9 cellular contexts compared by ENCODE assay signal in genomic region chr1:111223126-111223443, GRCh38. TPM values are rescaled to one million over a fixed set of nuclear protein-coding genes. Genes with fewer than 3 reads are reported as not detected.
A peak's percentile ranks its signal among the peaks of the same experiment; 100 is the strongest.
DNase-seq lines count a peak whose midpoint lies in the region; ATAC-seq, FAIRE-seq and TF ChIP-seq lines count a peak whose summit lies in the region.
"Had no signal": no experiment of that assay in that cellular context is flagged by ENCODE, and none has a peak within 500 bp of the region (broad histone marks: within the 10 kb centered on the region; RNA-seq: fewer than 3 reads in every experiment).

No MANE protein-coding gene starts in this region.

- no peak for TF ChIP-seq POLR2A in GM12878 (IDR thresholded peaks at IDR 0.05; ENCODE audit: low read depth, low read length)

- TF ChIP-seq CTCF in Caco-2 (IDR thresholded peaks at IDR 0.05; ENCODE audit: insufficient read depth in 1 of 2, low read depth in 1 of 2, low read length in 1 of 2, severe bottlenecking in 1 of 2, unreplicated experiment in 1 of 2) (no peak), LNCAP (IDR thresholded peaks at IDR 0.05) (peak; percentile 36), GM12878 (IDR thresholded peaks at IDR 0.05 in 2 of 3, conservative IDR thresholded peaks at IDR 0.05 in 1 of 3; ENCODE audit: control insufficient read depth in 2 of 3, extremely low read depth in 1 of 3, insufficient read depth in 1 of 3, low read depth in 3 of 3, low read length in 3 of 3) (no peak), neural crest cell (conservative IDR thresholded peaks at IDR 0.05) (peak; percentile 10)

- FAIRE-seq in GM12878 (lab: Jason Lieb, UNC), result no peak
- FAIRE-seq: kidney had no signal

- TF ChIP-seq RAD21 in GM12878 (IDR thresholded peaks at IDR 0.05; ENCODE audit: insufficient read depth, low read depth, low read length), result no peak

- DNase-seq in Caco-2 (no peak), GM12878 (ENCODE audit: low read depth, low spot score) (no peak), neural crest cell (ENCODE audit: low read depth, low spot score) (no peak), NCI-H524 treated with DMSO at 0.1 percent for 48 hours (lab: John Stamatoyannopoulos, UW) (no peak)

- H3K9ac ChIP-seq in GM12878 (ENCODE audit: control insufficient read depth, insufficient read depth, low read length), result peak overlapping the region; percentile 97

- H3K27ac ChIP-seq in GM12878 (ENCODE audit: control insufficient read depth, insufficient read depth), result peak overlapping the region; percentile 100
- H3K27ac ChIP-seq: gastrocnemius medialis had no signal

- ATAC-seq in GM12878 (no peak), HG03045 (IDR thresholded peaks at IDR 0.05; ENCODE audit: unreplicated experiment) (no peak), GM21717 (IDR thresholded peaks at IDR 0.05; ENCODE audit: unreplicated experiment) (no peak)

- H3K9me3 Mint-ChIP-seq in Caco-2 (ENCODE audit: unreplicated experiment) (no peaks in the 10 kb centered on the region), neural crest cell (peaks cover 2% of the 10 kb centered on the region)

- no peak overlapping the region for H3K4me3 ChIP-seq in Caco-2 (ENCODE audit: low read depth, low read length)
- H3K4me3 ChIP-seq in GM12878, result no peak overlapping the region; the same call in 1 of the 2 replicates
- H3K4me3 ChIP-seq: gastrocnemius medialis had no signal

- intact Hi-C loops in Caco-2 (cut with micrococcal nuclease; ENCODE audit: unreplicated experiment) (loop anchor here (1.0 to 5.0 kb wide), 3 partner anchors 111 to 177 kb away; no protein-coding TSS in a partner anchor), GM12878 (cut with micrococcal nuclease; ENCODE audit: unreplicated experiment) (loop anchor here (1.0 to 10.0 kb wide), 10 partner anchors 36 to 588 kb away; partner anchors contain the start of genes C1orf162 and LRIF1)

- in situ Hi-C loops in GM12878 (cut with MboI), result loop anchor here (5.0 to 10.0 kb wide), 3 partner anchors 109 to 542 kb away; no protein-coding TSS in a partner anchor

- POLR2A ChIA-PET in Caco-2 (lab: Charles Lee), result no interaction called here
- POLR2A ChIA-PET in GM12878 (lab: Charles Lee), result interaction anchor here (0.5 to 1.8 kb wide), 8 partner anchors 9 to 908 kb away, joined by 3 to 8 read pairs (median 4); partner anchors contain the start of gene CD53

- WGBS in GM12878 (ENCODE audit: insufficient coverage, insufficient replicate concordance, low lambda C conversion rate, missing lambda C conversion rate), result 0% methylated on average over 1 of the region's 1 CpG

- H2AFZ ChIP-seq in GM12878 (ENCODE audit: control insufficient read depth, low read depth, low read length), result peak overlapping the region; percentile 53

- no peaks in the 10 kb centered on the region for H3K27me3 ChIP-seq in Caco-2 (replicated peaks; ENCODE audit: control insufficient read depth, insufficient read depth, low read length)
- H3K27me3 ChIP-seq in GM12878 (replicated peaks in 1 of 2; ENCODE audit: control insufficient read depth in 2 of 2, insufficient read depth in 2 of 2, low read length in 1 of 2), result no peaks in the 10 kb centered on the region
- H3K27me3 ChIP-seq: gastrocnemius medialis had no signal

- H3K27me3 Mint-ChIP-seq in Caco-2 (ENCODE audit: insufficient read depth, unreplicated experiment), result no peaks in the 10 kb centered on the region
- no peaks in the 10 kb centered on the region for H3K27me3 Mint-ChIP-seq in neural crest cell (ENCODE audit: low read depth)

- H3K4me1 Mint-ChIP-seq in Caco-2 (ENCODE audit: low read depth, unreplicated experiment) (peaks cover 18% of the 10 kb centered on the region), neural crest cell (peaks cover 34% of the 10 kb centered on the region)

- H3K4me3 Mint-ChIP-seq in Caco-2 (ENCODE audit: unreplicated experiment) (no peak overlapping the region), neural crest cell (no peak overlapping the region)

- RAD21 ChIA-PET in GM12878 (lab: Charles Lee; ENCODE audit: unreplicated experiment), result interaction anchor here (0.7 to 4.1 kb wide), 35 partner anchors 9 to 546 kb away, joined by 3 to 37 read pairs (median 5); partner anchors contain the start of genes CD53, CEPT1, DDX20 and DENND2D

- peaks cover 13% of the 10 kb centered on the region for H3K4me1 ChIP-seq in Caco-2
- peaks cover 86% of the 10 kb centered on the region for H3K4me1 ChIP-seq in GM12878 (ENCODE audit: control insufficient read depth, insufficient read depth, low read length)
- H3K4me1 ChIP-seq: gastrocnemius medialis had no signal

- TF ChIP-seq EP300 in GM12878 (IDR thresholded peaks at IDR 0.05; ENCODE audit: borderline replicate concordance in 1 of 2, control insufficient read depth in 1 of 2, low read depth in 2 of 2, low read length in 2 of 2), result no peak

- no peaks in the 10 kb centered on the region for H3K9me3 ChIP-seq in Caco-2
- no peaks in the 10 kb centered on the region for H3K9me3 ChIP-seq in GM12878 (replicated peaks; ENCODE audit: control insufficient read depth, insufficient read depth, low read length)
- H3K9me3 ChIP-seq: gastrocnemius medialis had no signal

- H3K36me3 Mint-ChIP-seq in Caco-2 (ENCODE audit: insufficient read depth, unreplicated experiment), result peaks cover 9% of the 10 kb centered on the region
- no peaks in the 10 kb centered on the region for H3K36me3 Mint-ChIP-seq in neural crest cell (ENCODE audit: low read depth)

- H3K27ac Mint-ChIP-seq in Caco-2 (ENCODE audit: unreplicated experiment) (peak overlapping the region; percentile 21), neural crest cell (ENCODE audit: unreplicated experiment) (no peak overlapping the region)

- H3K79me2 ChIP-seq in GM12878 (ENCODE audit: control insufficient read depth, insufficient read depth, low read length), result peaks cover 13% of the 10 kb centered on the region

- SMC1A ChIA-PET in GM12878 (lab: Charles Lee; ENCODE audit: uncharacterized antibody, unreplicated experiment), result interaction anchor here (0.6 to 12.4 kb wide), 37 partner anchors 8 to 457 kb away, joined by 3 to 164 read pairs (median 4); partner anchors contain the start of genes CEPT1, DENND2D and DRAM2

- H3K36me3 ChIP-seq in Caco-2 (ENCODE audit: control insufficient read depth, insufficient read depth, low read length) (no peaks in the 10 kb centered on the region), GM12878 (ENCODE audit: control insufficient read depth in 2 of 2, insufficient read depth in 2 of 2, low read length in 1 of 2) (no peaks in the 10 kb centered on the region)
- H3K36me3 ChIP-seq: gastrocnemius medialis had no signal

- no peaks in the 10 kb centered on the region for H4K20me1 ChIP-seq in GM12878 (ENCODE audit: control insufficient read depth, insufficient read depth)

- peak overlapping the region; percentile 93 for H3K4me2 ChIP-seq in GM12878 (ENCODE audit: control insufficient read depth, insufficient read depth)

- CTCF ChIA-PET in Caco-2 (lab: Charles Lee), result interaction anchor here (0.9 to 1.3 kb wide), 3 partner anchors 110 to 179 kb away, joined by 3 to 13 read pairs (median 7); no protein-coding TSS in a partner anchor
- CTCF ChIA-PET in GM12878 (lab: Yijun Ruan, JAX), result interaction anchor here (0.6 to 7.4 kb wide), 41 partner anchors 9 to 546 kb away, joined by 3 to 117 read pairs (median 5); partner anchors contain the start of genes CEPT1, DRAM2 and INKA2

- no TSS peak for BruUV-seq in Caco-2 (replicated peaks; lab: Mats Ljungman, UMichigan)
- no TSS peak for BruUV-seq in GM12878 (replicated peaks; lab: Mats Ljungman, UMichigan)

TF ChIP-seq in GM12878, 131 proteins besides CTCF, POLR2A, EP300 and RAD21 (continues in another document):
- TF ChIP-seq YBX1 (IDR thresholded peaks at IDR 0.05) (no peak), GABPA (IDR thresholded peaks at IDR 0.05; ENCODE audit: low read depth) (no peak), KLF5 (IDR thresholded peaks at IDR 0.05; ENCODE audit: partially characterized antibody) (no peak), POLR2AphosphoS2 (IDR thresholded peaks at IDR 0.05; ENCODE audit: low read depth, low read length) (no peak), TBL1XR1 (IDR thresholded peaks at IDR 0.05; ENCODE audit: low read depth, low read length) (no peak)

RNA-seq across cellular contexts. Expression of gene CHI3L2, which starts 4.4 kb away (rescaled TPM):
- total RNA-seq in Caco-2 (2022) (not detected in 2 replicates), GM12878 (2014; rRNA removed) (92.1 and 115 TPM in 2 replicates), GM12878 (2014; rRNA removed; fragmentation: Illumina TruSeq; extraction: Trizol) (88.8 and 105 TPM in 2 replicates), GM12878 (2021) (72.1 and 95.0 TPM in 2 replicates), neural crest cell (not detected in 2 replicates)
- 87.3 and 102 TPM in 2 replicates for total RNA-seq in GM12878 (2013; cell fraction: nucleolus; rRNA removed)
- 120 TPM for polyA plus RNA-seq in GM12878 (2011; ENCODE audit: low read depth)
- polyA plus RNA-seq in GM12878 (2011; rRNA removed) (508 and 715 TPM in 2 replicates), GM12878 (2014; fragmentation: Illumina TruSeq; extraction: Trizol) (124 and 170 TPM in 2 replicates), GM12878 (2014; fragmentation: Nextera tagmentation; extraction: Ambion mirVana) (100 to 1,000 TPM; 151 to 216 TPM), GM12878 (2014; rRNA removed) (73.5 and 105 TPM in 2 replicates), GM12878 (2016; fragmentation: Nextera tagmentation; extraction: Ambion mirVana) (10 to 100 TPM; 37.1 to 39.3 TPM)
- 197 and 261 TPM in 2 replicates for polyA plus RNA-seq in GM12878 (2011; cell fraction: cytosol; rRNA removed)
- polyA plus RNA-seq in GM12878 (2011; cell fraction: nucleus; rRNA removed), result 117 and 171 TPM in 2 replicates
- polyA plus RNA-seq in GM12878 (2012), result 69.1 and 111 TPM in 2 replicates
- polyA minus RNA-seq in GM12878 (2011; rRNA and poly(A)+ RNA removed), result 176 and 187 TPM in 2 replicates
- 36.6 and 47.4 TPM in 2 replicates for polyA minus RNA-seq in GM12878 (2011; cell fraction: cytosol; rRNA and poly(A)+ RNA removed)
- 123 and 150 TPM in 2 replicates for polyA minus RNA-seq in GM12878 (2011; cell fraction: nucleus; rRNA and poly(A)+ RNA removed)

RNA-seq across cellular contexts. Expression of gene DENND2D, which starts 22.6 kb away (rescaled TPM):
- total RNA-seq in Caco-2 (2022), result 20.4 and 23.2 TPM in 2 replicates
- total RNA-seq in GM12878 (2013; cell fraction: nucleolus; rRNA removed), result 483 and 497 TPM in 2 replicates
- total RNA-seq in GM12878 (2014; rRNA removed), result 164 and 170 TPM in 2 replicates
- total RNA-seq in GM12878 (2014; rRNA removed; fragmentation: Illumina TruSeq; extraction: Trizol), result 187 and 196 TPM in 2 replicates
- total RNA-seq in GM12878 (2021), result 164 and 166 TPM in 2 replicates
- 73.7 TPM for polyA plus RNA-seq in GM12878 (2011; ENCODE audit: low read depth)
- polyA plus RNA-seq in GM12878 (2011; rRNA removed), result 299 and 375 TPM in 2 replicates
- 278 and 313 TPM in 2 replicates for polyA plus RNA-seq in GM12878 (2011; cell fraction: cytosol; rRNA removed)
- polyA plus RNA-seq in GM12878 (2011; cell fraction: nucleus; rRNA removed), result 458 and 613 TPM in 2 replicates
- 75.3 and 147 TPM in 2 replicates for polyA plus RNA-seq in GM12878 (2012)
- polyA plus RNA-seq in GM12878 (2014; fragmentation: Illumina TruSeq; extraction: Trizol), result 193 and 221 TPM in 2 replicates
- polyA plus RNA-seq in GM12878 (2014; fragmentation: Nextera tagmentation; extraction: Ambion mirVana), result 100 to 1,000 TPM; 149 to 200 TPM
- 149 and 157 TPM in 2 replicates for polyA plus RNA-seq in GM12878 (2014; rRNA removed)
- 100 to 1,000 TPM; 162 to 179 TPM for polyA plus RNA-seq in GM12878 (2016; fragmentation: Nextera tagmentation; extraction: Ambion mirVana)
- 404 and 526 TPM in 2 replicates for polyA minus RNA-seq in GM12878 (2011; rRNA and poly(A)+ RNA removed)
- 128 and 168 TPM in 2 replicates for polyA minus RNA-seq in GM12878 (2011; cell fraction: cytosol; rRNA and poly(A)+ RNA removed)
- polyA minus RNA-seq in GM12878 (2011; cell fraction: nucleus; rRNA and poly(A)+ RNA removed), result 708 and 882 TPM in 2 replicates
- total RNA-seq in neural crest cell, result not detected in 2 replicates

Comparison
In these comparisons a context has a peak if more than half of its experiments do, and no peak if none do; other contexts are left out.
1. CTCF ChIP-seq: peak in LNCAP (single experiment) and neural crest cell (single experiment); none in Caco-2 (0 of 2) and GM12878 (0 of 3).
2. RNA of gene CHI3L2, which starts 4.4 kb away (total RNA-seq): 72.1 to 115 TPM in GM12878; not detected in Caco-2 and not detected in neural crest cell; every median in the first group is over 10 times any median in the second.
3. RNA of gene DENND2D, which starts 22.6 kb away (total RNA-seq): 164 to 497 TPM in GM12878 and 20.4 to 23.2 TPM in Caco-2; not detected in neural crest cell; every median in the first group is over 10 times any median in the second.